Comparison of ENCODE assay signal across 1 cellular context in genomic region chr1:201955750-201956143, GRCh38.
TF ChIP-seq lines count a peak whose summit lies in the region.

No MANE protein-coding gene starts in this region.

TF ChIP-seq in K562, 482 proteins besides CTCF, POLR2A, EP300 and RAD21 (continued from another document):
- TF ChIP-seq ZFPM2 (CRISPR knock-in tag; IDR thresholded peaks at IDR 0.05): 0 out of 2 replicates have a peak, but pooled peaks have one; percentile 13
- no peak for TF ChIP-seq TEAD4 (IDR thresholded peaks at IDR 0.05; ENCODE audit: low read length)
- TF ChIP-seq TEAD4 (CRISPR knock-in tag; IDR thresholded peaks at IDR 0.05; ENCODE audit: borderline replicate concordance): no peak
- no peak for TF ChIP-seq IFI16 (CRISPR knock-in tag; IDR thresholded peaks at IDR 0.05)
- TF ChIP-seq IRF9 (tag; IDR thresholded peaks at IDR 0.05): no peak
- TF ChIP-seq MXD1 (CRISPR knock-in tag; IDR thresholded peaks at IDR 0.05; ENCODE audit: borderline replicate concordance, poor library complexity, severe bottlenecking): no peak
- TF ChIP-seq KDM2B (CRISPR knock-in tag; IDR thresholded peaks at IDR 0.05): no peak
- TF ChIP-seq ZNF668 (CRISPR knock-in tag; IDR thresholded peaks at IDR 0.05): no peak
- TF ChIP-seq ZNF12 (CRISPR knock-in tag; IDR thresholded peaks at IDR 0.05): no peak
- TF ChIP-seq MBD1 (CRISPR knock-in tag; IDR thresholded peaks at IDR 0.05): no peak
- TF ChIP-seq CREB3 (tag; conservative IDR thresholded peaks at IDR 0.05; ENCODE audit: low read depth): no peak
- no peak for TF ChIP-seq FOXA1 (IDR thresholded peaks at IDR 0.05; ENCODE audit: borderline replicate concordance)
- no peak for TF ChIP-seq ZNF239 (CRISPR knock-in tag; IDR thresholded peaks at IDR 0.05)
- TF ChIP-seq KLF1 (tag; IDR thresholded peaks at IDR 0.05): 0 out of 2 replicates have a peak, but pooled peaks have one; percentile 4
- peak; percentile 79 for TF ChIP-seq ESRRA (IDR thresholded peaks at IDR 0.05; ENCODE audit: borderline replicate concordance, low read depth)
- no peak for TF ChIP-seq ZBTB34 (CRISPR knock-in tag; IDR thresholded peaks at IDR 0.05)
- TF ChIP-seq MAFG (tag; conservative IDR thresholded peaks at IDR 0.05): no peak
- TF ChIP-seq EP400 (IDR thresholded peaks at IDR 0.05): no peak
- TF ChIP-seq BCOR (IDR thresholded peaks at IDR 0.05): peak; percentile 26; the same call in 1 of the 2 replicates
- no peak for TF ChIP-seq WHSC1 (IDR thresholded peaks at IDR 0.05; ENCODE audit: low read length)
- no peak for TF ChIP-seq TBP (optimal IDR thresholded peaks at IDR 0.05; ENCODE audit: low read depth, low read length)
- TF ChIP-seq ZFX (CRISPR knock-in tag; IDR thresholded peaks at IDR 0.05): no peak
- TF ChIP-seq HINFP (tag; conservative IDR thresholded peaks at IDR 0.05; ENCODE audit: low read depth): no peak
- 0 out of 2 replicates have a peak, but pooled peaks have one; percentile 66 for TF ChIP-seq RFX7 (CRISPR knock-in tag; IDR thresholded peaks at IDR 0.05)
- TF ChIP-seq EZH2 (IDR thresholded peaks at IDR 0.05; ENCODE audit: borderline replicate concordance, low read depth, low read length): no peak
- TF ChIP-seq FOXK2 (conservative IDR thresholded peaks at IDR 0.05 in 1 of 2, IDR thresholded peaks at IDR 0.05 in 1 of 2; ENCODE audit: low read depth in 2 of 2): no peak
- TF ChIP-seq PTTG1 (tag; IDR thresholded peaks at IDR 0.05; ENCODE audit: low read depth): no peak
- no peak for TF ChIP-seq TCF7L2 (IDR thresholded peaks at IDR 0.05; ENCODE audit: low read depth, low read length)
- TF ChIP-seq THRA (IDR thresholded peaks at IDR 0.05): no peak
- TF ChIP-seq ERF (CRISPR knock-in tag; IDR thresholded peaks at IDR 0.05): 0 out of 2 replicates have a peak, but pooled peaks have one; percentile 23
- TF ChIP-seq RBFOX2 (IDR thresholded peaks at IDR 0.05; ENCODE audit: low read depth, low read length): peak; percentile 90; the same call in 1 of the 2 replicates
- no peak for TF ChIP-seq GABPA (tag; conservative IDR thresholded peaks at IDR 0.05; ENCODE audit: low read depth)
- no peak for TF ChIP-seq GTF2B (IDR thresholded peaks at IDR 0.05; ENCODE audit: extremely low read depth, insufficient read length)
- TF ChIP-seq ZNF830 (CRISPR knock-in tag; IDR thresholded peaks at IDR 0.05): 0 out of 2 replicates have a peak, but pooled peaks have one; percentile 2
- TF ChIP-seq CBX1 (IDR thresholded peaks at IDR 0.05; ENCODE audit: low read depth): no peak
- TF ChIP-seq CBFB (CRISPR knock-in tag; IDR thresholded peaks at IDR 0.05): no peak; the same call in 1 of the 2 replicates
- TF ChIP-seq AFF4 (CRISPR knock-in tag; IDR thresholded peaks at IDR 0.05): peak; percentile 70; the same call in 1 of the 2 replicates
- no peak for TF ChIP-seq NCOR1 (IDR thresholded peaks at IDR 0.05)
- no peak for TF ChIP-seq ZFP36 (IDR thresholded peaks at IDR 0.05; ENCODE audit: low read depth, low read length, partially characterized antibody)
- TF ChIP-seq ZNF740 (CRISPR knock-in tag; IDR thresholded peaks at IDR 0.05): no peak
- no peak for TF ChIP-seq ZNF740 (tag; IDR thresholded peaks at IDR 0.05)
